12 cellular contexts compared by ENCODE assay signal in the genomic region with DNA sequence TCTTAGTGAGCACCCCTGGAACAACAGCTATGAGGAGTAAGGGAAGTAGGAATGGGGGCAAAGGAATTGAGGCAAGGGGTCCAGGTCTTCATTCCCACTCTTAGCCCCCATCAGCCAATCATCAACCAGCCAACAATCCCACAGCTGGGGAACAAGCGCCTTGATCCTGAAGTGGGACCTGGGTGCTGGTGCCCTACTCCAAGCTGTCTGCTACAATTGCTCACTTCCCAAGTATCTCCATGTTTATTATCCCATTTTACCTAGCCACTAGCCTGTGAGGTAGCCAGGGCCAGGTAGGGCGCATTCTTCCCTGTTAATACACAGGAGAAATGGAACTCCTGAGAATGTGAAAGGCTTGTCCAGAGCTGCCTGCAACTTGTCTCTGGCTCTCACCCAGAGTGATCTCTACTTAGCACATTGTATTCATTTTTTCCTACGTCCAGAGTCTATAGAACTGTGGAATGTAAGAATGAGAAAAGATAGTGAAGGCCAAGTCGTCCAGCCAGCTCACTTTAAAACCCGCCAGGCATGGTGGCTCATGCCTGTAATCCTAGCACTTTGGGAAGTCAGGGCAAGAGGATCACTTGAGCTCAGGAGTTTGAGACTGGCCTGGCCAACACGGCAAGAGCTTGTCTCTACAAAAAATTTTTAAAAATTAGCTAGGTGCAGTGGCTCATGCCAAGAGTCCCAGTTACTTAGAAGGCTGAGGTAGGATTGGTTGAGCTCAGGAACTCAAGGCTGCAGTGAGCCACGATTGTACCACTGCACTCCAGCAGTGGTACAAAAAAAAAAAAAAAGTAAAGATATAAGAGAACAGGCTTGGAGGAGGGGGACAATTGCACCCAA. TPM values are rescaled to one million over a fixed set of nuclear protein-coding genes. Genes with fewer than 3 reads are reported as not detected.
DNase-seq lines count a peak whose midpoint lies in the region; ATAC-seq and TF ChIP-seq lines count a peak whose summit lies in the region.
"Had no signal": no experiment of that assay in that cellular context is flagged by ENCODE, and none has a peak within 500 bp of the region (broad histone marks: within the 10 kb centered on the region; RNA-seq: fewer than 3 reads in every experiment).

No MANE protein-coding gene starts in this region.

- H3K4me3 ChIP-seq in adipocyte (ENCODE audit: low read length): no peak overlapping the region
- no peak overlapping the region for H3K4me3 ChIP-seq in fibroblast of pulmonary artery (replicated peaks; ENCODE audit: low read depth, low read length)
- no peak overlapping the region for H3K4me3 ChIP-seq in smooth muscle cell
- no peak overlapping the region for H3K4me3 ChIP-seq in colonic mucosa

- H3K9me3 ChIP-seq in adipocyte (ENCODE audit: control insufficient read depth, low read length): no peaks in the 10 kb centered on the region
- H3K9me3 ChIP-seq in smooth muscle cell (replicated peaks; ENCODE audit: low read depth): no peaks in the 10 kb centered on the region
- H3K9me3 ChIP-seq in colonic mucosa: no peaks in the 10 kb centered on the region

- peaks cover 4 to 12% of the 10 kb centered on the region in 2 donors for H3K36me3 Mint-ChIP-seq in activated T-cell treated with anti-CD3 and anti-CD28 coated beads, Interleukin-2, amount 50 U/mL, for 72 hours (ENCODE audit: insufficient read depth in 2 of 2)
- H3K36me3 Mint-ChIP-seq in activated T-cell treated with anti-CD3 and anti-CD28 coated beads, Interleukin-2, amount 50 U/mL, for 4 hours (ENCODE audit: insufficient read depth): peaks cover 3% of the 10 kb centered on the region

- H3K27ac ChIP-seq in smooth muscle cell (ENCODE audit: low read depth): peak overlapping the region; percentile 94
- H3K27ac ChIP-seq in colonic mucosa: no peak overlapping the region

- peak overlapping the region in 1 of 2 donors; percentile 14 for H3K4me3 Mint-ChIP-seq in activated T-cell treated with anti-CD3 and anti-CD28 coated beads, Interleukin-2, amount 50 U/mL, for 72 hours
- no peak overlapping the region for H3K4me3 Mint-ChIP-seq in activated T-cell treated with anti-CD3 and anti-CD28 coated beads, Interleukin-2, amount 50 U/mL, for 4 hours

- WGBS in smooth muscle cell (ENCODE audit: low lambda C conversion rate): 36% methylated on average over 7 of the region's 7 CpGs

- no peaks in the 10 kb centered on the region for H3K79me2 ChIP-seq in smooth muscle cell (ENCODE audit: low read depth)

- peaks cover 84% of the 10 kb centered on the region for H3K4me1 Mint-ChIP-seq in activated T-cell treated with anti-CD3 and anti-CD28 coated beads, Interleukin-2, amount 50 U/mL, for 72 hours (ENCODE audit: low read depth)
- H3K4me1 Mint-ChIP-seq in activated T-cell treated with anti-CD3 and anti-CD28 coated beads, Interleukin-2, amount 50 U/mL, for 4 hours (ENCODE audit: low read depth): peaks cover 64% of the 10 kb centered on the region

- no peak for TF ChIP-seq CTCF in fibroblast of pulmonary artery (IDR thresholded peaks at IDR 0.05; ENCODE audit: low read length, missing control alignments)
- TF ChIP-seq CTCF in smooth muscle cell (IDR thresholded peaks at IDR 0.05; ENCODE audit: borderline replicate concordance, insufficient read depth, poor library complexity, severe bottlenecking): no peak
- TF ChIP-seq CTCF in GM20000 (IDR thresholded peaks at IDR 0.05; ENCODE audit: extremely low read depth, missing control alignments): no peak
- no peak for TF ChIP-seq CTCF in colonic mucosa (IDR thresholded peaks at IDR 0.05)

- no peak for ATAC-seq in activated T-cell treated with anti-CD3 and anti-CD28 coated beads, Interleukin-2, amount 50 U/mL, for 72 hours (replicated peaks in 1 of 2)
- ATAC-seq in activated T-cell treated with anti-CD3 and anti-CD28 coated beads, Interleukin-2, amount 50 U/mL, for 4 hours: no peak

- no peaks in the 10 kb centered on the region for H3K27me3 Mint-ChIP-seq in activated T-cell treated with anti-CD3 and anti-CD28 coated beads, Interleukin-2, amount 50 U/mL, for 72 hours (ENCODE audit: low read depth)
- H3K27me3 Mint-ChIP-seq in activated T-cell treated with anti-CD3 and anti-CD28 coated beads, Interleukin-2, amount 50 U/mL, for 4 hours (ENCODE audit: low read depth): no peaks in the 10 kb centered on the region

- no peaks in the 10 kb centered on the region for H4K20me1 ChIP-seq in smooth muscle cell (ENCODE audit: low read depth)

- H3K9me3 Mint-ChIP-seq in activated T-cell treated with anti-CD3 and anti-CD28 coated beads, Interleukin-2, amount 50 U/mL, for 72 hours: peaks cover 0 to 3% of the 10 kb centered on the region in 2 donors
- H3K9me3 Mint-ChIP-seq in activated T-cell treated with anti-CD3 and anti-CD28 coated beads, Interleukin-2, amount 50 U/mL, for 4 hours: peaks cover 5% of the 10 kb centered on the region

- H2AFZ ChIP-seq in smooth muscle cell (ENCODE audit: low read depth): no peak overlapping the region

- H3K27me3 ChIP-seq in adipocyte (replicated peaks; ENCODE audit: control insufficient read depth, insufficient read depth, low read length) (no peaks in the 10 kb centered on the region), smooth muscle cell (ENCODE audit: low read depth) (no peaks in the 10 kb centered on the region), colonic mucosa (no peaks in the 10 kb centered on the region)

- intact Hi-C loops in colonic mucosa (cut with DNase I): no loop called here

- H3K4me1 ChIP-seq in adipocyte (ENCODE audit: control insufficient read depth, insufficient read depth, low read length): peaks cover 8% of the 10 kb centered on the region
- peaks cover 8% of the 10 kb centered on the region for H3K4me1 ChIP-seq in smooth muscle cell (ENCODE audit: low read depth)
- no peaks in the 10 kb centered on the region for H3K4me1 ChIP-seq in colonic mucosa

- H3K36me3 ChIP-seq in adipocyte (ENCODE audit: control insufficient read depth, insufficient read depth, low read length, severe bottlenecking) (no peaks in the 10 kb centered on the region), smooth muscle cell (ENCODE audit: low read depth) (no peaks in the 10 kb centered on the region), colonic mucosa (no peaks in the 10 kb centered on the region)

- H3K4me2 ChIP-seq in smooth muscle cell: peak overlapping the region; percentile 43

- peak overlapping the region; percentile 99 for H3K27ac Mint-ChIP-seq in activated T-cell treated with anti-CD3 and anti-CD28 coated beads, Interleukin-2, amount 50 U/mL, for 72 hours

- H3K9ac ChIP-seq in adipocyte (ENCODE audit: low read length): no peak overlapping the region
- H3K9ac ChIP-seq in smooth muscle cell (ENCODE audit: low read depth): peak overlapping the region; percentile 37
- H3K9ac ChIP-seq in colonic mucosa (ENCODE audit: low read depth in 2 of 2, low read length in 2 of 2): no peak overlapping the region

- DNase-seq in activated T-cell treated with anti-CD3 and anti-CD28 coated beads, Interleukin-2, amount 50 U/mL, for 72 hours: no peak
- no peak for DNase-seq in activated T-cell treated with anti-CD3 and anti-CD28 coated beads, Interleukin-2, amount 50 U/mL, for 4 hours
- DNase-seq in adipocyte (ENCODE audit: low read depth) (peak; percentile 70), fibroblast of pulmonary artery (ENCODE audit: low read depth) (peak; percentile 83), smooth muscle cell (lab: John Stamatoyannopoulos, UW; ENCODE audit: unreplicated experiment) (no peak), RKO (ENCODE audit: low spot score) (no peak), GM20000 (ENCODE audit: low spot score) (no peak), colonic mucosa (no peak)
- DNase-seq: AML-193; stimulated activated CD4-positive, alpha-beta T cell treated with anti-CD3 and anti-CD28 coated beads, Interleukin-2, amount 100 ng/mL, for 24 hours had no signal

- H3F3A ChIP-seq in smooth muscle cell (ENCODE audit: low read depth): peaks cover 10% of the 10 kb centered on the region

RNA-seq across cellular contexts. Expression of a gene that starts 6.2 kb away (rescaled TPM):
- 10 to 100 TPM; 46.1 to 73.7 TPM for total RNA-seq in activated T-cell treated with anti-CD3 and anti-CD28 coated beads, Interleukin-2, amount 50 U/mL, for 72 hours
- 10 to 100 TPM; 22.7 to 32.8 (median 26.2) TPM for total RNA-seq in activated T-cell treated with anti-CD3 and anti-CD28 coated beads, Interleukin-2, amount 50 U/mL, for 4 hours
- 6.3 and 16.9 TPM in 2 replicates for total RNA-seq in smooth muscle cell
- polyA plus RNA-seq in smooth muscle cell: 9.6 and 15.4 TPM in 2 replicates
- 1 to 10 TPM; 3.6 to 5.7 TPM for total RNA-seq in colonic mucosa

RNA-seq across cellular contexts. Expression of a gene that starts 17.0 kb away (rescaled TPM):
- total RNA-seq in activated T-cell treated with anti-CD3 and anti-CD28 coated beads, Interleukin-2, amount 50 U/mL, for 72 hours: 1 to 10 TPM; 1.2 to 1.4 TPM
- total RNA-seq in activated T-cell treated with anti-CD3 and anti-CD28 coated beads, Interleukin-2, amount 50 U/mL, for 4 hours: 1 to 10 TPM; 2.6 to 4.0 (median 2.9) TPM
- 1.7 TPM in 1 of 2 replicates, not detected in the other for total RNA-seq in smooth muscle cell
- polyA plus RNA-seq in smooth muscle cell: 0.41 and 0.52 TPM in 2 replicates
- 1 to 10 TPM; 2.2 to 7.4 TPM for total RNA-seq in colonic mucosa
- total RNA-seq: kidney epithelial cell had no signal

RNA-seq across cellular contexts. Expression of a gene that starts 25.3 kb away (rescaled TPM):
- under 1 TPM; 0.22 to 0.35 TPM for total RNA-seq in activated T-cell treated with anti-CD3 and anti-CD28 coated beads, Interleukin-2, amount 50 U/mL, for 72 hours
- total RNA-seq in activated T-cell treated with anti-CD3 and anti-CD28 coated beads, Interleukin-2, amount 50 U/mL, for 4 hours: under 1 TPM in 2 of 3 donors, not detected in 1; 0.21 to 0.30 TPM
- not detected in 2 replicates for total RNA-seq in smooth muscle cell
- polyA plus RNA-seq in smooth muscle cell: not detected in 2 replicates
- 1 to 10 TPM; 3.4 to 5.9 TPM for total RNA-seq in colonic mucosa
- total RNA-seq: G401, kidney epithelial cell had no signal

RNA-seq across cellular contexts. Expression of a gene that starts 37.0 kb away (rescaled TPM):
- 100 to 1,000 TPM in 1 of 2 donors, 10 to 100 TPM in 1; 98.6 to 230 TPM for total RNA-seq in activated T-cell treated with anti-CD3 and anti-CD28 coated beads, Interleukin-2, amount 50 U/mL, for 72 hours
- total RNA-seq in activated T-cell treated with anti-CD3 and anti-CD28 coated beads, Interleukin-2, amount 50 U/mL, for 4 hours: 100 to 1,000 TPM; 139 to 261 (median 172) TPM
- total RNA-seq in smooth muscle cell (5.8 and 7.5 TPM in 2 replicates), colonic mucosa (10 to 100 TPM; 49.0 to 49.2 TPM)
- polyA plus RNA-seq in smooth muscle cell: 7.8 and 9.6 TPM in 2 replicates

RNA-seq across cellular contexts. Expression of a gene that starts 41.7 kb away (rescaled TPM):
- 1 to 10 TPM; 3.3 to 3.5 TPM for total RNA-seq in activated T-cell treated with anti-CD3 and anti-CD28 coated beads, Interleukin-2, amount 50 U/mL, for 72 hours
- total RNA-seq in activated T-cell treated with anti-CD3 and anti-CD28 coated beads, Interleukin-2, amount 50 U/mL, for 4 hours: 1 to 10 TPM; 2.4 to 3.6 (median 2.6) TPM
- total RNA-seq in smooth muscle cell: 2.0 and 4.0 TPM in 2 replicates
- 2.2 and 2.6 TPM in 2 replicates for polyA plus RNA-seq in smooth muscle cell
- total RNA-seq in colonic mucosa: 1 to 10 TPM; 2.9 to 3.9 TPM

Comparison
In these comparisons a context has a peak if more than half of its experiments do, and no peak if none do; other contexts are left out.
1. DNase-seq: peak in adipocyte (single experiment) and fibroblast of pulmonary artery (single experiment); none in activated T-cell treated with anti-CD3 and anti-CD28 coated beads, Interleukin-2, amount 50 U/mL, for 72 hours (0 of 2), activated T-cell treated with anti-CD3 and anti-CD28 coated beads, Interleukin-2, amount 50 U/mL, for 4 hours (single experiment), smooth muscle cell (single experiment), RKO (single experiment), GM20000 (single experiment) and colonic mucosa (single experiment).